Comparison of ENCODE assay signal across 21 cellular contexts in the genomic region with DNA sequence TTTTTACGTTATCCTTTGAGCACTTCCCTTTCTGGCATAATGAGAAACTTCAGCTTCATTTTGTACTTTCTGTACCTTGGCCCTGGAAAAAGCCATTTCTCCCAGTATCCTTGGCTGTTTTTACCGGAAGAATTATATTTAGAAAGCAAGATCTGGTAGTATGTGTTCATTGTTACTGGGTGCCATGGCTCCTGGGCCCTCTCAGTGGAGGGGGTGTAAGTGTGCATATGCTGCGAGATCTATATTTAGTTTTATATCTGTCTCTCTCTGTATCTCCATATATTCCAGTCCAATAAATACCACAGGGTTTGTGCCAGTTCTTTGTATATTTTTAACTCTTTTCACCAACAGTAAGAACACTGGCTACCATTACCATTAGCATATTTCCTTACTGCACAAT. TPM values are rescaled to one million over a fixed set of nuclear protein-coding genes. Genes with fewer than 3 reads are reported as not detected.
DNase-seq lines count a peak whose midpoint lies in the region; ATAC-seq and TF ChIP-seq lines count a peak whose summit lies in the region.
"Had no signal": no experiment of that assay in that cellular context is flagged by ENCODE, and none has a peak within 500 bp of the region (broad histone marks: within the 10 kb centered on the region; RNA-seq: fewer than 3 reads in every experiment).

No MANE protein-coding gene starts in this region.

- H2BK15ac ChIP-seq in neuronal stem cell (ENCODE audit: low read length), result no peak overlapping the region

- no peak overlapping the region for H3K27ac Mint-ChIP-seq in activated T-helper 17 cell treated with anti-CD3 and anti-CD28 coated beads, Interleukin-2, amount 50 U/mL, for 72 hours
- H3K27ac Mint-ChIP-seq: CD4-positive, alpha-beta memory T cell; HFFc6 had no signal

- H3K27me3 ChIP-seq in heart left ventricle, result peaks cover 0 to 5% (median 0%) of the 10 kb centered on the region in 9 donors
- H3K27me3 ChIP-seq in neuronal stem cell (ENCODE audit: control insufficient read depth in 3 of 3, insufficient read depth in 3 of 3, low read depth in 1 of 3, low read length in 3 of 3), result peaks cover 0 to 3% (median 0%) of the 10 kb centered on the region in 3 experiments

- no peak overlapping the region for H3K14ac ChIP-seq in neuronal stem cell (ENCODE audit: low read length)

- H3K4me1 Mint-ChIP-seq in activated T-helper 17 cell treated with anti-CD3 and anti-CD28 coated beads, Interleukin-2, amount 50 U/mL, for 72 hours, result no peaks in the 10 kb centered on the region
- H3K4me1 Mint-ChIP-seq: CD4-positive, alpha-beta memory T cell had no signal

- no peak overlapping the region for H2BK120ac ChIP-seq in neuronal stem cell (ENCODE audit: low read depth, low read length)

- H3K79me1 ChIP-seq in neuronal stem cell (ENCODE audit: low read depth, low read length), result no peaks in the 10 kb centered on the region

- peak overlapping the region; percentile 76 for H3K18ac ChIP-seq in neuronal stem cell (ENCODE audit: low read length)

- no peak overlapping the region for H4K8ac ChIP-seq in neuronal stem cell (ENCODE audit: low read depth, low read length)

- H2BK12ac ChIP-seq in neuronal stem cell (ENCODE audit: low read length), result no peak overlapping the region

- H3K4me3 Mint-ChIP-seq in activated T-helper 17 cell treated with anti-CD3 and anti-CD28 coated beads, Interleukin-2, amount 50 U/mL, for 72 hours, result no peak overlapping the region
- H3K4me3 Mint-ChIP-seq: CD4-positive, alpha-beta memory T cell; HFFc6 had no signal

- H2BK5ac ChIP-seq in neuronal stem cell (ENCODE audit: low read length), result no peak overlapping the region

- intact Hi-C loops in heart left ventricle (cut with DNase I) (no loop called here), cardiac septum (cut with DNase I) (no loop called here), left ventricle myocardium superior (cut with micrococcal nuclease) (no loop called here)

- no peak overlapping the region for H3K4me2 ChIP-seq in neuronal stem cell (ENCODE audit: insufficient read depth, low read length, poor library complexity, severe bottlenecking)

- no peak for TF ChIP-seq POLR2A in heart left ventricle (IDR thresholded peaks at IDR 0.05)

- peaks cover 8% of the 10 kb centered on the region for H3K27me3 Mint-ChIP-seq in activated T-helper 17 cell treated with anti-CD3 and anti-CD28 coated beads, Interleukin-2, amount 50 U/mL, for 72 hours

- no peak overlapping the region for H3K9ac ChIP-seq in neuronal stem cell (ENCODE audit: low read depth, low read length, poor library complexity)

- WGBS in heart left ventricle, 4 donors, result 48 to 58% (median 55%) methylated on average over 3 of the region's 3 CpGs
- WGBS in neuronal stem cell (ENCODE audit: extremely low coverage in 2 of 2, insufficient read length in 2 of 2, insufficient replicate concordance in 1 of 2), 2 donors, result no CpG with 5 or more reads among the region's 3 CpGs

- H2AK5ac ChIP-seq in neuronal stem cell (ENCODE audit: low read depth, low read length), result no peak overlapping the region

- H3K27ac ChIP-seq in heart left ventricle (no peak overlapping the region), neuronal stem cell (replicated peaks; ENCODE audit: low read length) (no peak overlapping the region)

- no peaks in the 10 kb centered on the region for H3K36me3 Mint-ChIP-seq in activated T-helper 17 cell treated with anti-CD3 and anti-CD28 coated beads, Interleukin-2, amount 50 U/mL, for 72 hours (ENCODE audit: low read depth)
- H3K36me3 Mint-ChIP-seq: CD4-positive, alpha-beta memory T cell had no signal

- H3K4me1 ChIP-seq in heart left ventricle, result peaks cover 0 to under 1% (median 0%) of the 10 kb centered on the region in 12 donors
- no peaks in the 10 kb centered on the region for H3K4me1 ChIP-seq in neuronal stem cell (ENCODE audit: control insufficient read depth in 2 of 2, insufficient read depth in 1 of 2, low read depth in 1 of 2, low read length in 2 of 2)
- H3K4me1 ChIP-seq: HAP-1 had no signal

- no peak overlapping the region for H4K91ac ChIP-seq in neuronal stem cell (ENCODE audit: low read depth, low read length, poor library complexity)

- TF ChIP-seq CTCF in heart left ventricle (IDR thresholded peaks at IDR 0.05), result no peak

- H3K36me3 ChIP-seq in heart left ventricle (no peaks in the 10 kb centered on the region), neuronal stem cell (replicated peaks in 1 of 2; ENCODE audit: control insufficient read depth in 2 of 2, insufficient read depth in 2 of 2, low read length in 2 of 2) (no peaks in the 10 kb centered on the region)
- H3K36me3 ChIP-seq: HAP-1 had no signal

- H3K9me3 Mint-ChIP-seq in activated T-helper 17 cell treated with anti-CD3 and anti-CD28 coated beads, Interleukin-2, amount 50 U/mL, for 72 hours, result peaks cover 9% of the 10 kb centered on the region

- H3K4me3 ChIP-seq in heart left ventricle (no peak overlapping the region), neuronal stem cell (ENCODE audit: low read length in 2 of 2) (no peak overlapping the region)
- H3K4me3 ChIP-seq: HAP-1 had no signal

- no peak overlapping the region for H3K23ac ChIP-seq in neuronal stem cell (ENCODE audit: low read depth, low read length, poor library complexity)

- no peak for DNase-seq in heart left ventricle
- DNase-seq in cardiac septum (ENCODE audit: low spot score), result no peak
- DNase-seq in left ventricle myocardium superior, result no peak
- no peak for DNase-seq in neuronal stem cell (ENCODE audit: low spot score)
- DNase-seq in T-helper 2 cell, result no peak
- DNase-seq: C1 segment of cervical spinal cord; Calu3; CD4-positive, alpha-beta memory T cell; COR-L47; DMS53; DMS79 treated with DMSO at 0.1 percent for 48 hours; GF-D8; GOT3; HFFc6 had no signal

- H3K9me3 ChIP-seq in heart left ventricle (peaks cover 0 to 19% (median 2%) of the 10 kb centered on the region in 12 donors), neuronal stem cell (replicated peaks in 1 of 2; ENCODE audit: control insufficient read depth in 2 of 2, insufficient read depth in 1 of 2, low read depth in 1 of 2, low read length in 2 of 2) (peaks cover 3 to 12% of the 10 kb centered on the region in 2 donors)
- H3K9me3 ChIP-seq: HAP-1 had no signal

- ATAC-seq in heart left ventricle (peak in 3 of 4 donors; percentile 28 to 76 (median 71)), left ventricle myocardium superior (peak; percentile 78)
- no peak for ATAC-seq in activated T-helper 17 cell treated with anti-CD3 and anti-CD28 coated beads, Interleukin-2, amount 50 U/mL, for 72 hours (replicated peaks)

- H3K4ac ChIP-seq in neuronal stem cell (ENCODE audit: low read length), result no peak overlapping the region

- no peak overlapping the region for H2AFZ ChIP-seq in neuronal stem cell (ENCODE audit: low read length)

RNA-seq across cellular contexts. Expression of a gene that starts 17.7 kb away (rescaled TPM):
- not detected for total RNA-seq in heart left ventricle
- under 1 TPM in 1 of 2 donors, not detected in 1; 0.17 TPM for polyA plus RNA-seq in heart left ventricle
- total RNA-seq in cardiac septum, result not detected
- not detected for total RNA-seq in left ventricle myocardium superior
- polyA plus RNA-seq in neuronal stem cell (2013, experiment 1 of 2), result 0.24 TPM
- 0.47 TPM for polyA plus RNA-seq in neuronal stem cell (2013, experiment 2 of 2)
- not detected for total RNA-seq in activated T-helper 17 cell treated with anti-CD3 and anti-CD28 coated beads, Interleukin-2, amount 50 U/mL, for 72 hours
- total RNA-seq: A172; A673; CD4-positive, alpha-beta memory T cell; Daoy; G401; HFFc6 had no signal
- polyA plus RNA-seq: BJ; CD4-positive, alpha-beta memory T cell had no signal
